ENCODE assay signal across 1 cellular context in the genomic region with DNA sequence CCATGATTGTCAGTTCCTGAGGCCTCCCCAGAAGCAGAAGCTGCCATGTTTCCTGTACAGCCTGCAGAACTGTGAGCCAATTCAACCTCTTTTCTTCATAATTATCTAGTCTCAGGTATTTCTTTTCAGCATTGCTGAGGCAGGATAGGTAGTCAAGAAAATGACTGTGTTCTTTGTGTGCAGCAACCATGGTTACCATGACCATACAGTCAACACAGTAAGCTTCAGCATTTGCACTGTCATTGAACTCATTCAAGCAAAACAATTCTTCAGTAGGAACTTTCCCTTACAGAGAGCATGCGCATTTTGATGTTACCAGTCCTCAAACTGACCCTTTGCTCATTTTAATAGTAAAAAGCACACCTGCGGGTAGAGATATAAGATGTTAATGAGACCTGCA.
TF ChIP-seq lines count a peak whose summit lies in the region.

No MANE protein-coding gene starts in this region.

TF ChIP-seq in WTC11, 78 proteins besides CTCF, POLR2A, EP300 and RAD21 (continued from another document):
- TF ChIP-seq, protein P1, sequence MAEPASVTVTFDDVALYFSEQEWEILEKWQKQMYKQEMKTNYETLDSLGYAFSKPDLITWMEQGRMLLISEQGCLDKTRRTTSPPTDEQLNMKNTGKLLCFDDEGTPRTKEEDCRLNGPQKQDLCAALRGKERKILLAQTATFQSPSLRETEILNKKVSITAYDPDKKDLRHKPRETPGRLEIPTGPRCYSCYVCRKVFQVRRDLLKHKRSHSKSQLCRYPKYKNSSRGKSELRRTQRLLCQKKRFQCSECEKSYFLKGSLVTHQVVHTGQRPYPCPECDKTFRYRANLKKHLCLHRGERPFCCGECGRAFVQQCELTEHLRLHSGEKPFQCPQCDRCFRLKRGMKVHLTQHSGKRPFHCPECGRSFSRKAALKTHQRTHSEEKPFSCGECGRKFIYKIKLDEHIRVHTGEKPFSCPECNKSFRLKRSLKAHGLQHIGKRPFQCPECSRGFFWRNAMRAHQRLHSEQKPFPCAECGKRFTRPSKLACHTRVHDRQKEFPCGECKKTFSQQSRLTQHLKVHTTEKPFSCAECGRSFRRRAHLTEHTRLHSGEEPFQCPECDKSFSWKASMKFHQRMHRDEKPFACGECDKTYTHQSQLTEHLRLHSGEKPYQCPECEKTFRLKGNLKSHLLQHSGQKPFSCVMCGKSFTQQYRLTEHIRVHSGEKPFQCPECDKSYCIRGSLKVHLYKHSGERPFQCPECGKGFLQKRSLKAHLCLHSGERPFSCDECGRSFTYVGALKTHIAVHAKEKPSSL (CRISPR knock-in tag; conservative IDR thresholded peaks at IDR 0.05), result no peak
- TF ChIP-seq JAZF1 (CRISPR knock-in tag; IDR thresholded peaks at IDR 0.05) (no peak), GTF2I (CRISPR knock-in tag; conservative IDR thresholded peaks at IDR 0.05) (no peak), ATF1 (CRISPR knock-in tag; IDR thresholded peaks at IDR 0.05) (no peak), NFYB (CRISPR knock-in tag; conservative IDR thresholded peaks at IDR 0.05; ENCODE audit: low read depth) (no peak), ZNF138 (CRISPR knock-in tag; conservative IDR thresholded peaks at IDR 0.05) (no peak), KAT7 (CRISPR knock-in tag; IDR thresholded peaks at IDR 0.05; ENCODE audit: borderline replicate concordance) (no peak), CREM (CRISPR knock-in tag; IDR thresholded peaks at IDR 0.05) (no peak), TEAD4 (CRISPR knock-in tag; IDR thresholded peaks at IDR 0.05) (no peak)
- TF ChIP-seq, protein P2, sequence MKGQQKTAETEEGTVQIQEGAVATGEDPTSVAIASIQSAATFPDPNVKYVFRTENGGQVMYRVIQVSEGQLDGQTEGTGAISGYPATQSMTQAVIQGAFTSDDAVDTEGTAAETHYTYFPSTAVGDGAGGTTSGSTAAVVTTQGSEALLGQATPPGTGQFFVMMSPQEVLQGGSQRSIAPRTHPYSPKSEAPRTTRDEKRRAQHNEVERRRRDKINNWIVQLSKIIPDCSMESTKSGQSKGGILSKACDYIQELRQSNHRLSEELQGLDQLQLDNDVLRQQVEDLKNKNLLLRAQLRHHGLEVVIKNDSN (CRISPR knock-in tag; IDR thresholded peaks at IDR 0.05), result no peak
